8 cellular contexts compared by ENCODE assay signal in genomic region chr19:4523306-4524110, GRCh38. TPM values are rescaled to one million over a fixed set of nuclear protein-coding genes. Genes with fewer than 3 reads are reported as not detected.
DNase-seq lines count a peak whose midpoint lies in the region; ATAC-seq and FAIRE-seq lines count a peak whose summit lies in the region.

No MANE protein-coding gene starts in this region.

- DNase-seq in activated CD4-positive, CD25-positive, alpha-beta regulatory T cell treated with anti-CD3 and anti-CD28 coated beads, Interleukin-2, amount 50 U/mL, for 72 hours = peak; percentile 59
- DNase-seq in NCI-H1105 (lab: John Stamatoyannopoulos, UW) (peak; percentile 10), amniotic epithelial cell (ENCODE audit: low read depth) (peak; percentile 16), left lobe of liver (ENCODE audit: low spot score) (peak; percentile 72), urothelium cell line (ENCODE audit: low spot score) (peak; percentile 38), NCI-H1436 treated with DMSO at 0.1 percent for 48 hours (lab: John Stamatoyannopoulos, UW) (no peak)

- no peak for FAIRE-seq in urothelium cell line (lab: Jason Lieb, UNC)

- no peak for ATAC-seq in activated CD4-positive, CD25-positive, alpha-beta regulatory T cell treated with anti-CD3 and anti-CD28 coated beads, Interleukin-2, amount 50 U/mL, for 24 hours
- ATAC-seq in left lobe of liver (peak; percentile 42), GM21515 (IDR thresholded peaks at IDR 0.05; ENCODE audit: unreplicated experiment) (no peak)

RNA-seq across cellular contexts. Expression of gene PLIN4, which starts 5.2 kb away (rescaled TPM):
- 36.8 TPM for total RNA-seq in left lobe of liver

RNA-seq across cellular contexts. Expression of gene PLIN5, which starts 11.5 kb away (rescaled TPM):
- 136 TPM for total RNA-seq in left lobe of liver

RNA-seq across cellular contexts. Expression of gene LRG1, which starts 16.3 kb away (rescaled TPM):
- total RNA-seq in left lobe of liver = 328 TPM

RNA-seq across cellular contexts. Expression of gene SEMA6B, which starts 36.0 kb away (rescaled TPM):
- total RNA-seq in left lobe of liver = 1.8 TPM

RNA-seq across cellular contexts. Expression of gene HDGFL2, which starts 51.4 kb away (rescaled TPM):
- total RNA-seq in left lobe of liver = 16.8 TPM
